In genomic region chr7:75878769-75879596, GRCh38 we compare ENCODE assay signal across 1 cellular context.
TF ChIP-seq lines count a peak whose summit lies in the region.

Gene RHBDD2, plus strand, starts transcription at chr7:75879034. Its CDS starts 49 bp downstream, at chr7:75879083.

TF ChIP-seq in HepG2, 621 proteins besides CTCF, POLR2A, EP300 and RAD21 (continued from another document and continues in another):
- TF ChIP-seq PRDM15 (CRISPR knock-in tag; IDR thresholded peaks at IDR 0.05): peak; percentile 71; the same call in 1 of the 2 replicates
- TF ChIP-seq MYNN (CRISPR knock-in tag; IDR thresholded peaks at IDR 0.05; ENCODE audit: low read depth): no peak
- peak; percentile 72; the same call in 1 of the 2 replicates for TF ChIP-seq KDM2A (CRISPR knock-in tag; IDR thresholded peaks at IDR 0.05; ENCODE audit: borderline replicate concordance, low read depth)
- TF ChIP-seq SIN3B (IDR thresholded peaks at IDR 0.05; ENCODE audit: low read length): no peak
- no peak for TF ChIP-seq GPBP1L1 (CRISPR knock-in tag; IDR thresholded peaks at IDR 0.05)
- no peak for TF ChIP-seq NFKBIZ (CRISPR knock-in tag; IDR thresholded peaks at IDR 0.05)
- TF ChIP-seq HNF1B (CRISPR knock-in tag; IDR thresholded peaks at IDR 0.05): no peak; the same call in 1 of the 2 replicates
- TF ChIP-seq STAG1 (CRISPR knock-in tag; IDR thresholded peaks at IDR 0.05): peak; percentile 51
- peak; percentile 97 for TF ChIP-seq SALL2 (CRISPR knock-in tag; IDR thresholded peaks at IDR 0.05)
- TF ChIP-seq ZNF704 (CRISPR knock-in tag; IDR thresholded peaks at IDR 0.05; ENCODE audit: borderline replicate concordance): peak; percentile 66; the same call in 1 of the 2 replicates
- no peak for TF ChIP-seq DPF2 (CRISPR knock-in tag; IDR thresholded peaks at IDR 0.05; ENCODE audit: borderline replicate concordance, low read depth)
- peak; percentile 82 for TF ChIP-seq ELF1 (CRISPR knock-in tag; IDR thresholded peaks at IDR 0.05)
- TF ChIP-seq ZNF124 (CRISPR knock-in tag; IDR thresholded peaks at IDR 0.05): peak; percentile 78; the same call in 1 of the 2 replicates
- no peak for TF ChIP-seq HHEX (CRISPR knock-in tag; IDR thresholded peaks at IDR 0.05)
- peak; percentile 92; the same call in 1 of the 2 replicates for TF ChIP-seq ZNF275 (CRISPR knock-in tag; IDR thresholded peaks at IDR 0.05; ENCODE audit: borderline replicate concordance)
- TF ChIP-seq NR3C1 (CRISPR knock-in tag; IDR thresholded peaks at IDR 0.05): no peak
- no peak for TF ChIP-seq ZFP1 (CRISPR knock-in tag; IDR thresholded peaks at IDR 0.05)
- TF ChIP-seq ZNF17 (CRISPR knock-in tag; IDR thresholded peaks at IDR 0.05): no peak
- no peak for TF ChIP-seq SMAD3 (CRISPR knock-in tag; IDR thresholded peaks at IDR 0.05)
- TF ChIP-seq HMG20A (CRISPR knock-in tag; IDR thresholded peaks at IDR 0.05; ENCODE audit: borderline replicate concordance): no peak
- no peak for TF ChIP-seq ZNF576 (CRISPR knock-in tag; IDR thresholded peaks at IDR 0.05)
- no peak for TF ChIP-seq SRSF4 (IDR thresholded peaks at IDR 0.05; ENCODE audit: low read depth, low read length, poor library complexity, severe bottlenecking)
- peak; percentile 70 for TF ChIP-seq ISL2 (CRISPR knock-in tag; IDR thresholded peaks at IDR 0.05)
- TF ChIP-seq ZBTB37 (CRISPR knock-in tag; IDR thresholded peaks at IDR 0.05): no peak
- no peak for TF ChIP-seq ZNF572 (CRISPR knock-in tag; IDR thresholded peaks at IDR 0.05)
- peak; percentile 81 for TF ChIP-seq ZNF605 (CRISPR knock-in tag; IDR thresholded peaks at IDR 0.05)
- TF ChIP-seq BHLHE40 (IDR thresholded peaks at IDR 0.05; ENCODE audit: low read length): no peak
- TF ChIP-seq NR2F6 (IDR thresholded peaks at IDR 0.05): no peak
- TF ChIP-seq NR2F6 (CRISPR knock-in tag; IDR thresholded peaks at IDR 0.05): no peak
- TF ChIP-seq ATRX (CRISPR knock-in tag; IDR thresholded peaks at IDR 0.05; ENCODE audit: borderline replicate concordance): no peak
- TF ChIP-seq ZNF317 (CRISPR knock-in tag; IDR thresholded peaks at IDR 0.05): peak; percentile 75
- peak; percentile 94; the same call in 1 of the 2 replicates for TF ChIP-seq IRF9 (CRISPR knock-in tag; IDR thresholded peaks at IDR 0.05; ENCODE audit: borderline replicate concordance)
- TF ChIP-seq ZSCAN25 (CRISPR knock-in tag; IDR thresholded peaks at IDR 0.05): peak; percentile 83; the same call in 1 of the 2 replicates
- TF ChIP-seq HNRNPUL1 (IDR thresholded peaks at IDR 0.05; ENCODE audit: low read depth, low read length): no peak
- peak; percentile 23; the same call in 1 of the 2 replicates for TF ChIP-seq ZBTB4 (CRISPR knock-in tag; IDR thresholded peaks at IDR 0.05; ENCODE audit: borderline replicate concordance)
- TF ChIP-seq SOX6 (IDR thresholded peaks at IDR 0.05): no peak
- TF ChIP-seq SOX6 (CRISPR knock-in tag; IDR thresholded peaks at IDR 0.05): peak; percentile 68
- peak; percentile 89 for TF ChIP-seq ZNF280B (CRISPR knock-in tag; IDR thresholded peaks at IDR 0.05; ENCODE audit: borderline replicate concordance)
- 0 out of 2 replicates have a peak, but pooled peaks have one; percentile 50 for TF ChIP-seq ZNF83 (CRISPR knock-in tag; IDR thresholded peaks at IDR 0.05; ENCODE audit: borderline replicate concordance)
- TF ChIP-seq CEBPB (IDR thresholded peaks at IDR 0.05; ENCODE audit: borderline replicate concordance, low read depth, low read length): no peak
- no peak for TF ChIP-seq ZNF354B (CRISPR knock-in tag; IDR thresholded peaks at IDR 0.05)
- TF ChIP-seq BRCA1 (CRISPR knock-in tag; IDR thresholded peaks at IDR 0.05): 0 out of 2 replicates have a peak, but pooled peaks have one; percentile 74
- TF ChIP-seq MXD4 (CRISPR knock-in tag; IDR thresholded peaks at IDR 0.05): peak; percentile 82
